18 cellular contexts compared by ENCODE assay signal in genomic region chr22:22076937-22077703, GRCh38.
DNase-seq lines count a peak whose midpoint lies in the region; FAIRE-seq and TF ChIP-seq lines count a peak whose summit lies in the region.
"Had no signal": no experiment of that assay in that cellular context is flagged by ENCODE, and none has a peak within 500 bp of the region (broad histone marks: within the 10 kb centered on the region; RNA-seq: fewer than 3 reads in every experiment).

No MANE protein-coding gene starts in this region.

- H3K4me3 ChIP-seq in fibroblast of the aortic adventitia (ENCODE audit: low read depth, low read length), result no peak overlapping the region
- no peak overlapping the region for H3K4me3 ChIP-seq in effector memory CD4-positive, alpha-beta T cell (ENCODE audit: insufficient read depth, low read depth, low read length, poor library complexity, severe bottlenecking)

- DNase-seq in NOMO-1 treated with DMSO at 0.1 percent for 48 hours (lab: John Stamatoyannopoulos, UW; ENCODE audit: unreplicated experiment) (peak; percentile 19), NOMO-1 treated with dmso at 0.1 percent for 144 hours (lab: John Stamatoyannopoulos, UW; ENCODE audit: unreplicated experiment) (no peak), fibroblast of the aortic adventitia (ENCODE audit: low read depth) (peak; percentile 82), urothelium cell line (ENCODE audit: low spot score) (no peak), HK-2 (ENCODE audit: unreplicated experiment) (no peak), NCI-H345 (lab: John Stamatoyannopoulos, UW) (no peak)
- DNase-seq in effector memory CD4-positive, alpha-beta T cell, result no peak
- DNase-seq: activated CD4-positive, alpha-beta memory T cell treated with anti-CD3 and anti-CD28 coated beads for 36 hours; activated naive CD8-positive, alpha-beta T cell treated with anti-CD3 and anti-CD28 coated beads, Interleukin-2, amount 10 ng/mL, durations not matched to agents 7 days and 5 days; activated T-cell treated with anti-CD3 and anti-CD28 coated beads, Interleukin-2, amount 50 U/mL, for 72 hours; central memory CD4-positive, alpha-beta T cell; NCI-H1048; stimulated activated CD4-positive, alpha-beta T cell treated with anti-CD3 and anti-CD28 coated beads, Interleukin-15, amount 100 ng/mL, for 24 hours; stimulated activated naive CD8-positive, alpha-beta T cell treated with anti-CD3 and anti-CD28 coated beads, Interleukin-15, Interleukin-2, amounts not matched to agents 100 U/mL and 50 U/mL, for 24 hours; T-cell had no signal

- no peak overlapping the region for H3K27ac ChIP-seq in effector memory CD4-positive, alpha-beta T cell (ENCODE audit: insufficient read depth, low read length, poor library complexity, severe bottlenecking)
- H3K27ac ChIP-seq: C4-2B had no signal

- TF ChIP-seq CTCF in brain (conservative IDR thresholded peaks at IDR 0.05), result no peak
- no peak for TF ChIP-seq CTCF in fibroblast of the aortic adventitia (IDR thresholded peaks at IDR 0.05; ENCODE audit: insufficient read depth, low read length)

- peak; percentile 74 for FAIRE-seq in urothelium cell line (lab: Jason Lieb, UNC)
- FAIRE-seq: endometrium had no signal

- H3K4me1 ChIP-seq in effector memory CD4-positive, alpha-beta T cell (ENCODE audit: control insufficient read depth, insufficient read depth, low read length, poor library complexity, severe bottlenecking), result no peaks in the 10 kb centered on the region

- peak overlapping the region in 3 of 5 experiments; percentile 15 to 72 (median 26) for H3K27ac Mint-ChIP-seq in brain
- H3K27ac Mint-ChIP-seq: activated CD4-positive, alpha-beta memory T cell treated with anti-CD3 and anti-CD28 coated beads for 36 hours; activated naive CD8-positive, alpha-beta T cell treated with anti-CD3 and anti-CD28 coated beads, Interleukin-2, amount 10 ng/mL, durations not matched to agents 7 days and 5 days; activated T-cell treated with anti-CD3 and anti-CD28 coated beads, Interleukin-2, amount 50 U/mL, for 72 hours; T-cell had no signal

- H3K9me3 Mint-ChIP-seq in brain, result no peaks in the 10 kb centered on the region
- H3K9me3 Mint-ChIP-seq: activated CD4-positive, alpha-beta memory T cell treated with anti-CD3 and anti-CD28 coated beads for 36 hours; activated naive CD8-positive, alpha-beta T cell treated with anti-CD3 and anti-CD28 coated beads, Interleukin-2, amount 10 ng/mL, durations not matched to agents 7 days and 5 days; activated T-cell treated with anti-CD3 and anti-CD28 coated beads, Interleukin-2, amount 50 U/mL, for 72 hours; T-cell had no signal

- H3K9me3 ChIP-seq in effector memory CD4-positive, alpha-beta T cell (ENCODE audit: control insufficient read depth, low read length), result no peaks in the 10 kb centered on the region

- H3K27me3 Mint-ChIP-seq in brain, result peaks cover 28% of the 10 kb centered on the region

- H3K4me1 Mint-ChIP-seq in brain, result peaks cover 16% of the 10 kb centered on the region
- H3K4me1 Mint-ChIP-seq: activated naive CD8-positive, alpha-beta T cell treated with anti-CD3 and anti-CD28 coated beads, Interleukin-2, amount 10 ng/mL, durations not matched to agents 7 days and 5 days; T-cell had no signal

- no peak overlapping the region for H3K4me3 Mint-ChIP-seq in brain
- H3K4me3 Mint-ChIP-seq: activated CD4-positive, alpha-beta memory T cell treated with anti-CD3 and anti-CD28 coated beads for 36 hours; activated naive CD8-positive, alpha-beta T cell treated with anti-CD3 and anti-CD28 coated beads, Interleukin-2, amount 10 ng/mL, durations not matched to agents 7 days and 5 days; activated T-cell treated with anti-CD3 and anti-CD28 coated beads, Interleukin-2, amount 50 U/mL, for 72 hours; T-cell had no signal

- H3K27me3 ChIP-seq in effector memory CD4-positive, alpha-beta T cell (replicated peaks; ENCODE audit: control insufficient read depth, insufficient read depth, low read length, poor library complexity, severe bottlenecking), result peaks cover 6% of the 10 kb centered on the region

- no peaks in the 10 kb centered on the region for H3K36me3 Mint-ChIP-seq in brain
- H3K36me3 Mint-ChIP-seq: activated CD4-positive, alpha-beta memory T cell treated with anti-CD3 and anti-CD28 coated beads for 36 hours; activated naive CD8-positive, alpha-beta T cell treated with anti-CD3 and anti-CD28 coated beads, Interleukin-2, amount 10 ng/mL, durations not matched to agents 7 days and 5 days; T-cell had no signal

- H3K36me3 ChIP-seq in effector memory CD4-positive, alpha-beta T cell (ENCODE audit: control insufficient read depth, insufficient read depth, low read length), result no peaks in the 10 kb centered on the region

Comparison
In these comparisons a context has a peak if more than half of its experiments do, and no peak if none do; other contexts are left out.
1. DNase-seq: peak in NOMO-1 treated with DMSO at 0.1 percent for 48 hours (single experiment) and fibroblast of the aortic adventitia (single experiment); none in NOMO-1 treated with dmso at 0.1 percent for 144 hours (single experiment), urothelium cell line (single experiment), HK-2 (single experiment), effector memory CD4-positive, alpha-beta T cell (0 of 3) and NCI-H345 (single experiment).